ENCODE assay signal across 8 cellular contexts in the genomic region with DNA sequence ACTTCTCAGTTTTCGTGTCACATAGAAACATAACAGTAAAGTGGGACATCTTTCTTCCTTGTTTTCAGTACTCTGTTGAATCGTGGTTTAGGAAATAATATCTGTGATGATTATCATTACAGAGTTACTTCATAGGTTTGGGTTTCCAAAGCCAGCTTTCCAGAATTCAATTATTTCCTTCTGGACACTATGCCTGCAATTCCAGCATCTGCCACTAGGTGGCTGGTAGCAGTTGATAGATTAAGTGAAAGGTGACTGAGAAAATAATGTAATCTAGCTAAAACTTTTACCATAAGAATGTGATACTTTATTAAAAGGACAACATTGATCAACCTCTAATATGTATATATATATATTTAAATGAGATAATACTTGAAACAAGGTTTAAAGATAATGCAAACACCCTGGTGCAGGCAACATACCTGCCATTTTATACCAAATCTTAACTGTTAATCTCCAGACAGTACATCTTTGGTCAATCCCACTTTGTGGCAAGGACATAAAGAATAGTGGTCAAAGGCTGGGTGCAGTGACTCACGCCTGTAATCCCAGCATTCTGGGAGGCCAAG.
DNase-seq lines count a peak whose midpoint lies in the region; ATAC-seq and TF ChIP-seq lines count a peak whose summit lies in the region.

No MANE protein-coding gene starts in this region.

- no peak overlapping the region for H3K4me3 Mint-ChIP-seq in HFFc6
- H3K4me3 Mint-ChIP-seq in natural killer cell = no peak overlapping the region
- no peak overlapping the region for H3K4me3 Mint-ChIP-seq in CD8-positive, alpha-beta memory T cell

- in situ Hi-C loops in ACHN (cut with HindIII; ENCODE audit: low pct_ligation_motif_present, low pct_unique_long_range_greater_than_20kb, low sequenced_read_pairs) = no loop called here

- intact Hi-C loops in ascending aorta (cut with DNase I) = no loop called here
- intact Hi-C loops in natural killer cell (cut with micrococcal nuclease) = no loop called here

- CTCF ChIA-PET in CD8-positive, alpha-beta memory T cell (lab: Charles Lee) = interaction anchor here (0.8 to 1.0 kb wide), 4 partner anchors 11 to 20 kb away, joined by 3 to 5 read pairs (median 4); no protein-coding TSS in a partner anchor

- H3K36me3 Mint-ChIP-seq in HFFc6 (ENCODE audit: low read depth) = no peaks in the 10 kb centered on the region
- H3K36me3 Mint-ChIP-seq in natural killer cell = no peaks in the 10 kb centered on the region
- no peaks in the 10 kb centered on the region for H3K36me3 Mint-ChIP-seq in CD8-positive, alpha-beta memory T cell

- H3K4me1 Mint-ChIP-seq in HFFc6 (ENCODE audit: low read depth) (peaks cover 18% of the 10 kb centered on the region), natural killer cell (peaks cover 7 to 11% of the 10 kb centered on the region in 2 donors)
- H3K4me1 Mint-ChIP-seq in CD8-positive, alpha-beta memory T cell = peaks cover 14 to 20% (median 18%) of the 10 kb centered on the region in 3 donors

- peaks cover 6 to 17% of the 10 kb centered on the region in 2 donors for H3K4me1 ChIP-seq in ascending aorta
- peaks cover 12% of the 10 kb centered on the region for H3K4me1 ChIP-seq in CD8-positive, alpha-beta memory T cell (ENCODE audit: insufficient read depth, low read length)

- DNase-seq in HFFc6 (no peak), ascending aorta (ENCODE audit: low spot score in 2 of 2) (no peak), natural killer cell (no peak), iPS-NIHi7 (ENCODE audit: extremely low spot score) (no peak), ACHN (no peak), globus pallidus (ENCODE audit: low spot score) (no peak)
- DNase-seq in CD8-positive, alpha-beta memory T cell = no peak

- ATAC-seq in natural killer cell = no peak

- H3K4me3 ChIP-seq in ascending aorta = no peak overlapping the region
- H3K4me3 ChIP-seq in CD8-positive, alpha-beta memory T cell (ENCODE audit: low read length) = no peak overlapping the region

- H3K9me3 Mint-ChIP-seq in HFFc6 = peaks cover 8% of the 10 kb centered on the region; the same call in 1 of the 2 replicates
- no peaks in the 10 kb centered on the region for H3K9me3 Mint-ChIP-seq in natural killer cell
- peaks cover 0 to 12% (median 9%) of the 10 kb centered on the region in 5 donors for H3K9me3 Mint-ChIP-seq in CD8-positive, alpha-beta memory T cell

- no peak overlapping the region for H3K27ac ChIP-seq in C4-2B
- no peak overlapping the region for H3K27ac ChIP-seq in ascending aorta
- H3K27ac ChIP-seq in CD8-positive, alpha-beta memory T cell (ENCODE audit: low read depth, low read length) = no peak overlapping the region

- no peak overlapping the region for H3K27ac Mint-ChIP-seq in HFFc6
- H3K27ac Mint-ChIP-seq in natural killer cell = no peak overlapping the region
- no peak overlapping the region for H3K27ac Mint-ChIP-seq in CD8-positive, alpha-beta memory T cell

- H3K9me3 ChIP-seq in ascending aorta = no peaks in the 10 kb centered on the region
- H3K9me3 ChIP-seq in CD8-positive, alpha-beta memory T cell (ENCODE audit: low read length) = peaks cover 5% of the 10 kb centered on the region

- H3K27me3 Mint-ChIP-seq in HFFc6 (ENCODE audit: insufficient read depth) = no peaks in the 10 kb centered on the region
- H3K27me3 Mint-ChIP-seq in natural killer cell (ENCODE audit: low read depth in 2 of 2) = no peaks in the 10 kb centered on the region
- H3K27me3 Mint-ChIP-seq in CD8-positive, alpha-beta memory T cell = peaks cover 0 to 6% of the 10 kb centered on the region in 2 donors

- TF ChIP-seq CTCF in C4-2B (conservative IDR thresholded peaks at IDR 0.05) (peak; percentile 90), HFFc6 (IDR thresholded peaks at IDR 0.05) (peak; percentile 99), ascending aorta (IDR thresholded peaks at IDR 0.05) (peak; percentile 30 to 67 (median 55)), natural killer cell (IDR thresholded peaks at IDR 0.05) (peak; percentile 87)

- H3K27me3 ChIP-seq in ascending aorta = no peaks in the 10 kb centered on the region
- no peaks in the 10 kb centered on the region for H3K27me3 ChIP-seq in CD8-positive, alpha-beta memory T cell (ENCODE audit: insufficient read depth, low read length, poor library complexity, severe bottlenecking)

- no peaks in the 10 kb centered on the region for H3K36me3 ChIP-seq in ascending aorta
- H3K36me3 ChIP-seq in CD8-positive, alpha-beta memory T cell (ENCODE audit: insufficient read depth, low read length) = no peaks in the 10 kb centered on the region

- POLR2A ChIA-PET in CD8-positive, alpha-beta memory T cell (lab: Charles Lee) = no interaction called here
